1 cellular context compared by ENCODE assay signal in the genomic region with DNA sequence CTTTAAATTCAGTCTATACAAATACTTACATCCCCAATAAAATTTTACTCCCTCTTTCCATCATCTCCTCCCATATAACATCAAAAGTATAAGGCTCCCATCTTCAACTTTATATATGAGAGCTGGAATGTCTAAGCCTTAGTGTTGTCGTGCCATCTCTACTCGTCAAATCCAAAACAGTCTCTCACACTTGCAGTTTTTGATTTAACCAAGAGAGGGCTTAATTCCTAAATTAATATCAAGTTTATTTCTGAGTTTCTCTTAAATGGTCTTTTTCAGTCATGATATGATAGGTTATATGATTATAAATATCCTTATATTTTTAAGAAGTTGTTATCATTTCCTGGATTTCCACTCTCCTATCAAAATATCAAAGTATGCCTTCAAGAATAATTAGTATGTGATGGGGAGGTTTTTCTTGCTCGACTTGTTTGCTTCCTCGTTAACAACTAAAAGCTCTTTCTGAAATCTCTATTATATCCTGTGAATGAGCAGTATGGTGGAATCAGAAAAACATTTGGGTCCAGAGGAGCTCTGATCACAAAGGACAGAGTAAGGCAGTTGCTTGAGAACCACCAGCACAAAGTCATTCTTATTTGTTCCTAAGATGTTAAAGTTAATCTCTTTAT.
TF ChIP-seq lines count a peak whose summit lies in the region.

No MANE protein-coding gene starts in this region.

TF ChIP-seq in SK-N-SH, 30 proteins besides CTCF, POLR2A, EP300 and RAD21 (continued from another document):
- TF ChIP-seq, protein P1, sequence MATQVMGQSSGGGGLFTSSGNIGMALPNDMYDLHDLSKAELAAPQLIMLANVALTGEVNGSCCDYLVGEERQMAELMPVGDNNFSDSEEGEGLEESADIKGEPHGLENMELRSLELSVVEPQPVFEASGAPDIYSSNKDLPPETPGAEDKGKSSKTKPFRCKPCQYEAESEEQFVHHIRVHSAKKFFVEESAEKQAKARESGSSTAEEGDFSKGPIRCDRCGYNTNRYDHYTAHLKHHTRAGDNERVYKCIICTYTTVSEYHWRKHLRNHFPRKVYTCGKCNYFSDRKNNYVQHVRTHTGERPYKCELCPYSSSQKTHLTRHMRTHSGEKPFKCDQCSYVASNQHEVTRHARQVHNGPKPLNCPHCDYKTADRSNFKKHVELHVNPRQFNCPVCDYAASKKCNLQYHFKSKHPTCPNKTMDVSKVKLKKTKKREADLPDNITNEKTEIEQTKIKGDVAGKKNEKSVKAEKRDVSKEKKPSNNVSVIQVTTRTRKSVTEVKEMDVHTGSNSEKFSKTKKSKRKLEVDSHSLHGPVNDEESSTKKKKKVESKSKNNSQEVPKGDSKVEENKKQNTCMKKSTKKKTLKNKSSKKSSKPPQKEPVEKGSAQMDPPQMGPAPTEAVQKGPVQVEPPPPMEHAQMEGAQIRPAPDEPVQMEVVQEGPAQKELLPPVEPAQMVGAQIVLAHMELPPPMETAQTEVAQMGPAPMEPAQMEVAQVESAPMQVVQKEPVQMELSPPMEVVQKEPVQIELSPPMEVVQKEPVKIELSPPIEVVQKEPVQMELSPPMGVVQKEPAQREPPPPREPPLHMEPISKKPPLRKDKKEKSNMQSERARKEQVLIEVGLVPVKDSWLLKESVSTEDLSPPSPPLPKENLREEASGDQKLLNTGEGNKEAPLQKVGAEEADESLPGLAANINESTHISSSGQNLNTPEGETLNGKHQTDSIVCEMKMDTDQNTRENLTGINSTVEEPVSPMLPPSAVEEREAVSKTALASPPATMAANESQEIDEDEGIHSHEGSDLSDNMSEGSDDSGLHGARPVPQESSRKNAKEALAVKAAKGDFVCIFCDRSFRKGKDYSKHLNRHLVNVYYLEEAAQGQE (IDR thresholded peaks at IDR 0.05; ENCODE audit: low read depth, low read length): no peak
- TF ChIP-seq POLR2AphosphoS5 (IDR thresholded peaks at IDR 0.05; ENCODE audit: low read depth, low read length) (no peak), GATA2 (CRISPR knock-in tag; IDR thresholded peaks at IDR 0.05) (no peak), ELF1 (IDR thresholded peaks at IDR 0.05) (no peak), CHD2 (IDR thresholded peaks at IDR 0.05; ENCODE audit: low read length, partially characterized antibody) (no peak), NRF1 (IDR thresholded peaks at IDR 0.05; ENCODE audit: low read depth, low read length) (no peak), GABPA (IDR thresholded peaks at IDR 0.05; ENCODE audit: low read depth) (no peak)
